ENCODE assay signal across 8 cellular contexts in genomic region chr22:21650823-21651520, GRCh38. TPM values are rescaled to one million over a fixed set of nuclear protein-coding genes. Genes with fewer than 3 reads are reported as not detected.
A peak's percentile ranks its signal among the peaks of the same experiment; 100 is the strongest.
DNase-seq lines count a peak whose midpoint lies in the region; TF ChIP-seq lines count a peak whose summit lies in the region.

No MANE protein-coding gene starts in this region.

- H3K4me1 ChIP-seq in OCI-LY7 (ENCODE audit: insufficient read depth, low read length, poor library complexity, severe bottlenecking), result peaks cover 32% of the 10 kb centered on the region
- H3K4me1 ChIP-seq in sigmoid colon, result peaks cover 0 to 28% (median 16%) of the 10 kb centered on the region in 4 donors

- peaks cover 42% of the 10 kb centered on the region for H3K36me3 ChIP-seq in OCI-LY7 (ENCODE audit: insufficient read depth, low read length)
- H3K36me3 ChIP-seq in sigmoid colon, result no peaks in the 10 kb centered on the region

- CTCF ChIA-PET in OCI-LY7 (lab: Charles Lee; ENCODE audit: unreplicated experiment), result no interaction called here

- peak overlapping the region; percentile 97 for H2AFZ ChIP-seq in OCI-LY7 (ENCODE audit: low read length)

- H3K9me2 ChIP-seq in OCI-LY7 (ENCODE audit: insufficient read depth, low read length), result no peaks in the 10 kb centered on the region

- H3K4me2 ChIP-seq in OCI-LY7 (ENCODE audit: low read length), result peak overlapping the region; percentile 97

- POLR2A ChIA-PET in OCI-LY7 (lab: Charles Lee), result interaction anchor here (2.5 kb wide), 1 partner anchor 9 kb away, joined by 7 read pairs; the partner anchor contains the start of gene SDF2L1

- TF ChIP-seq CTCF in OCI-LY7 (conservative IDR thresholded peaks at IDR 0.05; ENCODE audit: low read length) (no peak), sigmoid colon (IDR thresholded peaks at IDR 0.05) (no peak)

- H3K4me3 ChIP-seq in OCI-LY7 (ENCODE audit: low read depth, low read length, poor library complexity, severe bottlenecking) (peak overlapping the region; percentile 76), sigmoid colon (peak overlapping the region in 3 of 4 donors; percentile 44 to 59 (median 57))

- TF ChIP-seq EP300 in sigmoid colon (IDR thresholded peaks at IDR 0.05), result no peak

- H3K27ac ChIP-seq in OCI-LY7 (ENCODE audit: low read depth, low read length, poor library complexity, severe bottlenecking) (peak overlapping the region; percentile 68), sigmoid colon (no peak overlapping the region)

- no peaks in the 10 kb centered on the region for H4K20me1 ChIP-seq in OCI-LY7 (ENCODE audit: insufficient read depth, low read length)

- intact Hi-C loops in OCI-LY7 (cut with micrococcal nuclease; ENCODE audit: unreplicated experiment) (no loop called here), sigmoid colon (cut with DNase I) (no loop called here), head of caudate nucleus (cut with DNase I) (no loop called here)

- DNase-seq in NCI-H748 (lab: John Stamatoyannopoulos, UW; ENCODE audit: unreplicated experiment), result peak; percentile 42
- no peak for DNase-seq in NCI-H748 treated with DMSO at 0.1 percent for 48 hours (lab: John Stamatoyannopoulos, UW)
- DNase-seq in OCI-LY7 (ENCODE audit: low spot score), result no peak
- DNase-seq in erythroblast (lab: John Stamatoyannopoulos, UW), result peak; percentile 25 to 30
- no peak for DNase-seq in sigmoid colon
- no peak for DNase-seq in head of caudate nucleus
- DNase-seq in anterior cingulate cortex (lab: John Stamatoyannopoulos, UW), result no peak
- DNase-seq in HuH-7 (ENCODE audit: low spot score), result no peak

- BruUV-seq in OCI-LY7 (replicated peaks; lab: Mats Ljungman, UMichigan), result no TSS peak

- H3K9me3 ChIP-seq in OCI-LY7 (ENCODE audit: low read length) (no peaks in the 10 kb centered on the region), sigmoid colon (no peaks in the 10 kb centered on the region)

- no peak for TF ChIP-seq POLR2A in erythroblast (IDR thresholded peaks at IDR 0.05; ENCODE audit: low read length)
- TF ChIP-seq POLR2A in sigmoid colon (IDR thresholded peaks at IDR 0.05), result no peak

- H3K79me2 ChIP-seq in OCI-LY7 (ENCODE audit: insufficient read depth, low read depth, low read length), result no peaks in the 10 kb centered on the region

- 16 to 17% methylated on average over 6 of the region's 6 CpGs for WGBS in sigmoid colon, 2 donors

- H3K27me3 ChIP-seq in sigmoid colon, result peaks cover 0 to 28% (median 0%) of the 10 kb centered on the region in 3 donors

RNA-seq across cellular contexts. Expression of gene SDF2L1, which starts 8.9 kb away (rescaled TPM):
- total RNA-seq in OCI-LY7 (2014; rRNA removed; shearing (Covaris generic)), result 66.8 and 89.1 TPM in 2 replicates
- 39.6 and 60.5 TPM in 2 replicates for total RNA-seq in OCI-LY7 (2022)
- 10 to 100 TPM in 3 of 4 donors, 1 to 10 TPM in 1; 6.1 to 38.8 (median 24.4) TPM for total RNA-seq in sigmoid colon
- 100 to 1,000 TPM in 1 of 3 donors, 10 to 100 TPM in 2; 15.6 to 127 (median 25.0) TPM for polyA plus RNA-seq in sigmoid colon

RNA-seq across cellular contexts. Expression of gene PPIL2, which starts 14.8 kb away (rescaled TPM):
- total RNA-seq in OCI-LY7 (2014; rRNA removed; shearing (Covaris generic)), result 58.5 and 59.9 TPM in 2 replicates
- total RNA-seq in OCI-LY7 (2022), result 86.3 and 92.7 TPM in 2 replicates
- total RNA-seq in sigmoid colon, result 10 to 100 TPM; 15.1 to 28.0 (median 18.5) TPM
- polyA plus RNA-seq in sigmoid colon, result 10 to 100 TPM; 13.2 to 46.3 (median 19.4) TPM

RNA-seq across cellular contexts. Expression of gene CCDC116, which starts 18.4 kb away (rescaled TPM):
- total RNA-seq in OCI-LY7 (2014; rRNA removed; shearing (Covaris generic)), result 1.5 and 1.7 TPM in 2 replicates
- total RNA-seq in OCI-LY7 (2022), result 3.1 and 3.5 TPM in 2 replicates
- 1 to 10 TPM in 1 of 4 donors, under 1 TPM in 3; 0.33 to 2.5 (median 0.38) TPM for total RNA-seq in sigmoid colon
- polyA plus RNA-seq in sigmoid colon, result under 1 TPM in 1 of 3 donors, not detected in 2; 0.58 TPM

RNA-seq across cellular contexts. Expression of gene YDJC, which starts 21.1 kb away (rescaled TPM):
- 75.6 and 81.1 TPM in 2 replicates for total RNA-seq in OCI-LY7 (2014; rRNA removed; shearing (Covaris generic))
- 59.0 and 59.3 TPM in 2 replicates for total RNA-seq in OCI-LY7 (2022)
- total RNA-seq in sigmoid colon, result 10 to 100 TPM in 3 of 4 donors, 1 to 10 TPM in 1; 8.3 to 16.3 (median 15.3) TPM
- polyA plus RNA-seq in sigmoid colon, result 10 to 100 TPM; 17.4 to 36.5 (median 18.3) TPM

Comparison
In these comparisons a context has a peak if more than half of its experiments do, and no peak if none do; other contexts are left out.
1. DNase-seq: peak in NCI-H748 (single experiment) and erythroblast (2 of 2); none in NCI-H748 treated with DMSO at 0.1 percent for 48 hours (single experiment), OCI-LY7 (single experiment), sigmoid colon (single experiment), head of caudate nucleus (0 of 42), anterior cingulate cortex (0 of 58) and HuH-7 (single experiment).